In the genomic region with DNA sequence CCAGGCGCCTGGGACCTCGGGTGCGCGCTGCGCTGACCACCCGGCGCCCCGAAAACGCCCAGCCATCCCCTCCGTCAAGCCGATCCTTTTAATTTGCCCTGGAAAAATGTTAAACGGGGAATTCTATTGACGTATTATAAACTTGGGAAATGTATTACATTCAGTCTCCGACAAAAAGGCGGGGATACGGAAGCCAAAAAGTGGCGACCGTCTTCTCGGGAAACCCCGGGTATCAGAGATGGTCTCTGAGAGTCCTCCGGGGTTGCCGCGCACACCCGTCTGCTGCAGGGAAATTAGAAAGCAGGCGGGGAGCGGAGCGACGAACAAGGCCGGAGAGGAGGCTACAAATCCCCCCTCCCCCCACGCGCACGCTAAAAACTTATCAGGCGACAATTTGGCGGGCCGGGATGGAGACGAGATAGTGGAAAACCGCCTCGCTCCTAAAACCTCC, we compare ENCODE assay signal across 7 cellular contexts. TPM values are rescaled to one million over a fixed set of nuclear protein-coding genes. Genes with fewer than 3 reads are reported as not detected.
DNase-seq lines count a peak whose midpoint lies in the region; ATAC-seq and TF ChIP-seq lines count a peak whose summit lies in the region.

No MANE protein-coding gene starts in this region.

- ATAC-seq in GM21529 (IDR thresholded peaks at IDR 0.05; ENCODE audit: unreplicated experiment): no peak

- H3K4me3 ChIP-seq in WI38 (ENCODE audit: low read depth, low read length): peak overlapping the region; percentile 66
- peak overlapping the region; percentile 86 for H3K4me3 ChIP-seq in hepatocyte
- peak overlapping the region; percentile 90 for H3K4me3 ChIP-seq in smooth muscle cell

- peaks cover 28% of the 10 kb centered on the region for H3F3A ChIP-seq in smooth muscle cell (ENCODE audit: low read depth)

- peaks cover 47% of the 10 kb centered on the region for H3K79me2 ChIP-seq in hepatocyte
- H3K79me2 ChIP-seq in smooth muscle cell (ENCODE audit: low read depth): peaks cover 53% of the 10 kb centered on the region

- H3K27me3 ChIP-seq in hepatocyte (no peaks in the 10 kb centered on the region), smooth muscle cell (ENCODE audit: low read depth) (no peaks in the 10 kb centered on the region)

- H4K20me1 ChIP-seq in hepatocyte (ENCODE audit: insufficient read depth, poor library complexity, severe bottlenecking): no peaks in the 10 kb centered on the region
- peaks cover 28% of the 10 kb centered on the region for H4K20me1 ChIP-seq in smooth muscle cell (ENCODE audit: low read depth)

- H3K9me3 ChIP-seq in hepatocyte (ENCODE audit: low read depth): no peaks in the 10 kb centered on the region
- no peaks in the 10 kb centered on the region for H3K9me3 ChIP-seq in smooth muscle cell (replicated peaks; ENCODE audit: low read depth)

- DNase-seq in HS-5 (ENCODE audit: low read depth) (peak; percentile 64), hepatocyte (ENCODE audit: low spot score) (peak; percentile 59), smooth muscle cell (lab: John Stamatoyannopoulos, UW; ENCODE audit: unreplicated experiment) (no peak), nucleus accumbens (lab: John Stamatoyannopoulos, UW) (no peak), inferior parietal cortex (ENCODE audit: extremely low spot score) (no peak)

- H3K4me1 ChIP-seq in hepatocyte (ENCODE audit: insufficient read depth): peaks cover 20% of the 10 kb centered on the region
- peaks cover 57% of the 10 kb centered on the region for H3K4me1 ChIP-seq in smooth muscle cell (ENCODE audit: low read depth)

- H3K9me2 ChIP-seq in hepatocyte (replicated peaks; ENCODE audit: insufficient read depth): no peaks in the 10 kb centered on the region

- H3K4me2 ChIP-seq in hepatocyte (peak overlapping the region; percentile 94), smooth muscle cell (peak overlapping the region; percentile 89)

- under 1% methylated on average over 35 of the region's 38 CpGs for WGBS in hepatocyte (ENCODE audit: low lambda C conversion rate, missing lambda C conversion rate)
- 1% methylated on average over 38 of the region's 38 CpGs for WGBS in smooth muscle cell (ENCODE audit: low lambda C conversion rate)

- TF ChIP-seq CTCF in WI38 (IDR thresholded peaks at IDR 0.05; ENCODE audit: low read depth, low read length): no peak
- TF ChIP-seq CTCF in hepatocyte (IDR thresholded peaks at IDR 0.05; ENCODE audit: poor library complexity): no peak
- TF ChIP-seq CTCF in smooth muscle cell (IDR thresholded peaks at IDR 0.05; ENCODE audit: borderline replicate concordance, insufficient read depth, poor library complexity, severe bottlenecking): no peak

- peak overlapping the region; percentile 76 for H3K9ac ChIP-seq in smooth muscle cell (ENCODE audit: low read depth)

- H3K27ac ChIP-seq in hepatocyte: peak overlapping the region; percentile 87
- peak overlapping the region; percentile 69 for H3K27ac ChIP-seq in smooth muscle cell (ENCODE audit: low read depth)

- H3K36me3 ChIP-seq in hepatocyte (replicated peaks; ENCODE audit: insufficient read depth, low read depth) (no peaks in the 10 kb centered on the region), smooth muscle cell (ENCODE audit: low read depth) (no peaks in the 10 kb centered on the region)

- peak overlapping the region; percentile 89 for H2AFZ ChIP-seq in hepatocyte
- H2AFZ ChIP-seq in smooth muscle cell (ENCODE audit: low read depth): peak overlapping the region; percentile 96

RNA-seq across cellular contexts. Expression of a gene that starts 1.5 kb away (rescaled TPM):
- total RNA-seq in hepatocyte: 12.7 and 14.9 TPM in 2 replicates
- 6.3 and 8.5 TPM in 2 replicates for polyA plus RNA-seq in hepatocyte
- total RNA-seq in smooth muscle cell: 17.6 TPM in 2 replicates
- polyA plus RNA-seq in smooth muscle cell: 9.5 and 14.2 TPM in 2 replicates

RNA-seq across cellular contexts. Expression of a gene that starts 32.6 kb away (rescaled TPM):
- total RNA-seq in hepatocyte (26.5 and 28.1 TPM in 2 replicates), smooth muscle cell (8.0 and 11.2 TPM in 2 replicates)
- polyA plus RNA-seq in hepatocyte (9.3 and 12.1 TPM in 2 replicates), smooth muscle cell (3.4 and 5.8 TPM in 2 replicates)

Comparison
In these comparisons a context has a peak if more than half of its experiments do, and no peak if none do; other contexts are left out.
1. DNase-seq: peak in HS-5 (single experiment) and hepatocyte (single experiment); none in smooth muscle cell (single experiment), nucleus accumbens (0 of 56) and inferior parietal cortex (single experiment).
2. Peak in every context shown above with its lines, with median percentiles within 50 percentile points of each other: H3K4me3 ChIP-seq.